ENCODE assay signal across 9 cellular contexts in genomic region chr2:182949572-182950189, GRCh38.
A peak's percentile ranks its signal among the peaks of the same experiment; 100 is the strongest.
DNase-seq lines count a peak whose midpoint lies in the region; ATAC-seq, FAIRE-seq and TF ChIP-seq lines count a peak whose summit lies in the region.
"Had no signal": no experiment of that assay in that cellular context is flagged by ENCODE, and none has a peak within 500 bp of the region (broad histone marks: within the 10 kb centered on the region; RNA-seq: fewer than 3 reads in every experiment).

No MANE protein-coding gene starts in this region.

- peak overlapping the region; percentile 49 for H3K27ac Mint-ChIP-seq in astrocyte (ENCODE audit: unreplicated experiment)
- H3K27ac Mint-ChIP-seq in activated T-helper 17 cell treated with anti-CD3 and anti-CD28 coated beads, Interleukin-2, amount 50 U/mL, for 72 hours = no peak overlapping the region

- TF ChIP-seq POLR2A in suprapubic skin (IDR thresholded peaks at IDR 0.05) = no peak

- no peak overlapping the region for H2AFZ ChIP-seq in astrocyte (ENCODE audit: low read depth, low read length)

- DNase-seq in Daoy (ENCODE audit: low read depth) (peak; percentile 76), astrocyte (ENCODE audit: low read depth) (peak; percentile 10), NCI-H2029 (lab: John Stamatoyannopoulos, UW) (no peak), suprapubic skin (ENCODE audit: low spot score in 2 of 2) (no peak)
- DNase-seq: RPMI8226 had no signal

- 84% methylated on average over 5 of the region's 5 CpGs for WGBS in suprapubic skin

- no peak for ATAC-seq in activated T-helper 17 cell treated with anti-CD3 and anti-CD28 coated beads, Interleukin-2, amount 50 U/mL, for 72 hours (replicated peaks)
- no peak for ATAC-seq in GM21360 (IDR thresholded peaks at IDR 0.05; ENCODE audit: unreplicated experiment)

- H3K9me3 Mint-ChIP-seq in astrocyte (ENCODE audit: unreplicated experiment) = no peaks in the 10 kb centered on the region
- H3K9me3 Mint-ChIP-seq in activated T-helper 17 cell treated with anti-CD3 and anti-CD28 coated beads, Interleukin-2, amount 50 U/mL, for 72 hours = no peaks in the 10 kb centered on the region

- H3K4me1 Mint-ChIP-seq in astrocyte (ENCODE audit: low read depth, unreplicated experiment) = peaks cover 32% of the 10 kb centered on the region
- H3K4me1 Mint-ChIP-seq in activated T-helper 17 cell treated with anti-CD3 and anti-CD28 coated beads, Interleukin-2, amount 50 U/mL, for 72 hours = no peaks in the 10 kb centered on the region

- no peaks in the 10 kb centered on the region for H3K27me3 Mint-ChIP-seq in astrocyte (ENCODE audit: low read depth, unreplicated experiment)
- no peaks in the 10 kb centered on the region for H3K27me3 Mint-ChIP-seq in activated T-helper 17 cell treated with anti-CD3 and anti-CD28 coated beads, Interleukin-2, amount 50 U/mL, for 72 hours

- no peak overlapping the region for H3K4me3 Mint-ChIP-seq in astrocyte (ENCODE audit: unreplicated experiment)
- H3K4me3 Mint-ChIP-seq in activated T-helper 17 cell treated with anti-CD3 and anti-CD28 coated beads, Interleukin-2, amount 50 U/mL, for 72 hours = no peak overlapping the region

- no peak for FAIRE-seq in astrocyte (lab: Jason Lieb, UNC)
- FAIRE-seq in islet of Langerhans (lab: Jason Lieb, UNC) = peak; percentile 79

- peaks cover 18% of the 10 kb centered on the region for H3K36me3 Mint-ChIP-seq in astrocyte (ENCODE audit: low read depth, unreplicated experiment)
- peaks cover 47% of the 10 kb centered on the region for H3K36me3 Mint-ChIP-seq in activated T-helper 17 cell treated with anti-CD3 and anti-CD28 coated beads, Interleukin-2, amount 50 U/mL, for 72 hours (ENCODE audit: low read depth)

- TF ChIP-seq EP300 in suprapubic skin (IDR thresholded peaks at IDR 0.05) = no peak

- H3K4me2 ChIP-seq in astrocyte (ENCODE audit: low read length) = no peak overlapping the region

- peak overlapping the region; percentile 45 for H3K9ac ChIP-seq in HUES6 (ENCODE audit: low read length)
- no peak overlapping the region for H3K9ac ChIP-seq in astrocyte (ENCODE audit: low read length)

- H3K4me1 ChIP-seq in HUES6 (ENCODE audit: control insufficient read depth, insufficient read depth, low read length) (peaks cover 12% of the 10 kb centered on the region; the same call in 1 of the 2 replicates), astrocyte (ENCODE audit: insufficient read depth, low read length) (peaks cover 15% of the 10 kb centered on the region), suprapubic skin (no peaks in the 10 kb centered on the region)

- peaks cover 74% of the 10 kb centered on the region for H3K36me3 ChIP-seq in HUES6 (ENCODE audit: control insufficient read depth, insufficient read depth, low read length)
- peaks cover 9% of the 10 kb centered on the region for H3K36me3 ChIP-seq in astrocyte (ENCODE audit: insufficient read depth, low read length)
- peaks cover 57% of the 10 kb centered on the region for H3K36me3 ChIP-seq in suprapubic skin

- peaks cover 15% of the 10 kb centered on the region for H4K20me1 ChIP-seq in astrocyte (ENCODE audit: insufficient read depth, low read length)

- H3K27ac ChIP-seq in HUES6 (ENCODE audit: low read depth, low read length) = peak overlapping the region; percentile 69
- peak overlapping the region; percentile 28 for H3K27ac ChIP-seq in astrocyte (ENCODE audit: low read depth, low read length)
- no peak overlapping the region for H3K27ac ChIP-seq in suprapubic skin

- TF ChIP-seq CTCF in astrocyte (IDR thresholded peaks at IDR 0.05; ENCODE audit: insufficient read depth, low read depth, low read length) = no peak
- no peak for TF ChIP-seq CTCF in suprapubic skin (IDR thresholded peaks at IDR 0.05)

- no peaks in the 10 kb centered on the region for H3K27me3 ChIP-seq in HUES6 (ENCODE audit: control insufficient read depth, insufficient read depth, low read length)
- H3K27me3 ChIP-seq in astrocyte (ENCODE audit: insufficient read depth, low read length) = no peaks in the 10 kb centered on the region
- no peaks in the 10 kb centered on the region for H3K27me3 ChIP-seq in suprapubic skin

- no peaks in the 10 kb centered on the region for H3K9me3 ChIP-seq in HUES6 (ENCODE audit: control insufficient read depth, insufficient read depth, low read depth, low read length)
- no peaks in the 10 kb centered on the region for H3K9me3 ChIP-seq in astrocyte (ENCODE audit: insufficient read depth, low read depth, low read length)
- H3K9me3 ChIP-seq in suprapubic skin = no peaks in the 10 kb centered on the region

- peaks cover 7% of the 10 kb centered on the region for H3K79me2 ChIP-seq in astrocyte (ENCODE audit: insufficient read depth, low read length)

- no peak overlapping the region; the same call in 1 of the 2 replicates for H3K4me3 ChIP-seq in HUES6 (ENCODE audit: low read depth, low read length)
- no peak overlapping the region for H3K4me3 ChIP-seq in astrocyte (ENCODE audit: insufficient read depth, low read depth, low read length)
- no peak overlapping the region for H3K4me3 ChIP-seq in suprapubic skin

Comparison
In these comparisons a context has a peak if more than half of its experiments do, and no peak if none do; other contexts are left out.
1. DNase-seq: peak in Daoy (single experiment) and astrocyte (single experiment); none in NCI-H2029 (single experiment) and suprapubic skin (0 of 2).